In the genomic region with DNA sequence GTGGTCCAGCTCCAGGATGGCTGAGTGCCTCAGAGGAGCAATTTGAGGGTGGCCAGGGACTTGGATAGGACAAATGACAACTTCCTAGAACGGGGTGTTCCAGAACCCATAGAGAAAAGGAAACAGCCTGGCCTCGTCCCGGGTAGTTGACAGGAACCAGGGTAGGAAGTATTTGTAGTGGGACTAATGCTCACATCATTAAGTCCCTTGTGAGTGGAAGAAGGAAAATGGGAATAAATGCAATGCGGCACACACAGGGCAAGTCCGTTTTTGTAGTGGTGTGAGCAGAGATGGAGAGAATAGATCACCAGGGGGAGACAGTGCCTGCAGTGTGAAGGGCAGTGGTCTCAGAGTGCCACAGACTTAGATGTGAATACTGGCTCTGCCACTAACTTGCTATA, we compare ENCODE assay signal across 8 cellular contexts. TPM values are rescaled to one million over a fixed set of nuclear protein-coding genes. Genes with fewer than 3 reads are reported as not detected.
DNase-seq lines count a peak whose midpoint lies in the region; ATAC-seq, FAIRE-seq and TF ChIP-seq lines count a peak whose summit lies in the region.

No MANE protein-coding gene starts in this region.

- H3K36me3 ChIP-seq in Caco-2 (ENCODE audit: control insufficient read depth, insufficient read depth, low read length), result no peaks in the 10 kb centered on the region
- no peaks in the 10 kb centered on the region for H3K36me3 ChIP-seq in kidney epithelial cell (ENCODE audit: control insufficient read depth, insufficient read depth, low read length)

- ATAC-seq in HG03354 (IDR thresholded peaks at IDR 0.05; ENCODE audit: poor library complexity, severe bottlenecking, unreplicated experiment), result no peak

- TF ChIP-seq CTCF in Caco-2 (IDR thresholded peaks at IDR 0.05; ENCODE audit: insufficient read depth in 1 of 2, low read depth in 1 of 2, low read length in 1 of 2, severe bottlenecking in 1 of 2, unreplicated experiment in 1 of 2) (peak; percentile 58 to 78), astrocyte of the cerebellum (IDR thresholded peaks at IDR 0.05; ENCODE audit: low read depth, low read length, missing control alignments) (peak; percentile 80), kidney epithelial cell (IDR thresholded peaks at IDR 0.05; ENCODE audit: insufficient read depth, low read length, poor library complexity, severe bottlenecking) (peak; percentile 56)

- no peak overlapping the region for H3K27ac Mint-ChIP-seq in Caco-2 (ENCODE audit: unreplicated experiment)

- no peak for FAIRE-seq in GM19239 (lab: Jason Lieb, UNC)

- no peak overlapping the region for H3K4me3 Mint-ChIP-seq in Caco-2 (ENCODE audit: unreplicated experiment)

- in situ Hi-C loops in astrocyte of the cerebellum (cut with HindIII; ENCODE audit: low sequenced_read_pairs), result loop anchor here (25.0 kb wide), 1 partner anchor 348 kb away; a partner anchor contains a TSS

- intact Hi-C loops in Caco-2 (cut with micrococcal nuclease; ENCODE audit: unreplicated experiment), result loop anchor here (1.0 to 5.0 kb wide), 7 partner anchors 37 to 753 kb away; a partner anchor contains a TSS

- no peaks in the 10 kb centered on the region for H3K27me3 Mint-ChIP-seq in Caco-2 (ENCODE audit: insufficient read depth, unreplicated experiment)

- H3K27me3 ChIP-seq in Caco-2 (replicated peaks; ENCODE audit: control insufficient read depth, insufficient read depth, low read length) (no peaks in the 10 kb centered on the region; the same call in 1 of the 2 replicates), kidney epithelial cell (ENCODE audit: control insufficient read depth, insufficient read depth, low read length) (no peaks in the 10 kb centered on the region)

- H3K4me1 Mint-ChIP-seq in Caco-2 (ENCODE audit: low read depth, unreplicated experiment), result no peaks in the 10 kb centered on the region

- H3K9me3 ChIP-seq in Caco-2, result no peaks in the 10 kb centered on the region

- POLR2A ChIA-PET in Caco-2 (lab: Charles Lee), result no interaction called here

- DNase-seq in Caco-2 (peak; percentile 62 to 64), HT1080 (ENCODE audit: low read depth) (peak; percentile 64), astrocyte of the cerebellum (ENCODE audit: low read depth) (peak; percentile 57), kidney epithelial cell (ENCODE audit: low read depth) (no peak), GM19239 (ENCODE audit: insufficient read length, low spot score) (no peak), midbrain (lab: John Stamatoyannopoulos, UW) (no peak)
- DNase-seq in stimulated activated naive CD4-positive, alpha-beta T cell treated with Interleukin-2 at 50 U/mL for 16 hours (lab: John Stamatoyannopoulos, UW), result no peak

- H3K4me3 ChIP-seq in Caco-2 (ENCODE audit: low read depth, low read length) (no peak overlapping the region), astrocyte of the cerebellum (ENCODE audit: low read depth, low read length) (no peak overlapping the region), kidney epithelial cell (ENCODE audit: low read depth, low read length) (no peak overlapping the region)

- CTCF ChIA-PET in Caco-2 (lab: Charles Lee), result interaction anchor here (1.8 to 1.9 kb wide), 2 partner anchors 37 to 341 kb away, joined by 7 to 10 read pairs; no protein-coding TSS in a partner anchor

- no peaks in the 10 kb centered on the region for H3K4me1 ChIP-seq in Caco-2

- H3K36me3 Mint-ChIP-seq in Caco-2 (ENCODE audit: insufficient read depth, unreplicated experiment), result no peaks in the 10 kb centered on the region

- BruUV-seq in Caco-2 (replicated peaks; lab: Mats Ljungman, UMichigan), result no TSS peak

- H3K9me3 Mint-ChIP-seq in Caco-2 (ENCODE audit: unreplicated experiment), result no peaks in the 10 kb centered on the region

RNA-seq across cellular contexts. Expression of a gene that starts 19.6 kb away (rescaled TPM):
- total RNA-seq in Caco-2 (2022), result 1.4 and 1.6 TPM in 2 replicates
- total RNA-seq in HT1080 (2014; rRNA removed; shearing (Covaris generic)), result not detected in 2 replicates
- not detected in 2 replicates for polyA plus RNA-seq in HT1080 (2015; cell fraction: cytosol; rRNA removed)
- not detected in 2 replicates for polyA plus RNA-seq in HT1080 (2015; cell fraction: nucleus; rRNA removed)
- 1.1 and 2.8 TPM in 2 replicates for total RNA-seq in kidney epithelial cell

Comparison
In these comparisons a context has a peak if more than half of its experiments do, and no peak if none do; other contexts are left out.
1. DNase-seq: peak in Caco-2 (2 of 2), HT1080 (single experiment) and astrocyte of the cerebellum (single experiment); none in kidney epithelial cell (single experiment), GM19239 (single experiment), stimulated activated naive CD4-positive, alpha-beta T cell treated with Interleukin-2 at 50 U/mL for 16 hours (single experiment) and midbrain (single experiment).
2. Peak in every context shown above with its lines, with median percentiles within 50 percentile points of each other: CTCF ChIP-seq.